Comparison of ENCODE assay signal across 1 cellular context in the genomic region with DNA sequence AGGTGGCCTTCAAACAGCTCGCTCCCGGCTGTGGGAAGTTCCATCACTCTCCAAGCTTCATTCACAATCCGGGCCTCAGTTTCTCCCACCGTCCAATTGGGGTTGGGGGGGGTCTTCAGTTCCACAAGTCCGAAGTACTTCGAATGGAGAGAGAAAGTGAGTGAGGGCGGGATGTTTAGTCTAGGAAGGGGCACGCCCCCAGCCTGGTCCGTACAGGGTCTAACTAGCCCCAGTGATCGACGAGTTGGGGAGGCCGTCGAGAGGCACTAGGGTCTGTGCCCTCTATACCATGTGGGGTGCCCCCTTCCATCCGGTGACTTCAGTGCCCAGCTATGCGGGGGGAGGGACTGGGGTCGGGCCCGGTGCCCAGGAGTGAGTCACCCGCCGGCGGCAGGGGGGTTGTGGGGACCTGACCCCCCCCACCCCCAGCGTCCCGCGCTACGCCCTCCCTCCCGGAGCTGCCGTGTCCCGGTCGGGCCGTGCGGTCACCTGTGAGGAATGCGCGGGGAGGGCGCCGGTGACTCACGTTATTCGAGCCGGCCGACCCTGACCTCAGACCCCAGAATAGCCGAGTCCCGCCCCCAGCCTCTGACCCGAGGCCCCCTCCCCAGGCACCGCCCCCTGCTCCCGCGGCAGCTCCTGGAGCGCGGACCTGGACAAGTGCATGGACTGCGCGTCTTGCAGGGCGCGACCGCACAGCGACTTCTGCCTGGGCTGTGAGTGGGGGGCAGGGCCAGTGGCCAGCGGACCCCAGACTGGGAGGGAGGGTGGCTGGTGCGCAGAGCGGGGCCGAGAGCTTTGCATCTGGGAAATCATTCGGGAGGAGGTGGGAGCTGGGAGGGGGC.
TF ChIP-seq lines count a peak whose summit lies in the region.

No MANE protein-coding gene starts in this region.

TF ChIP-seq in K562, 482 proteins besides CTCF, POLR2A, EP300 and RAD21 (continued from another document):
- peak; percentile 8; the same call in 1 of the 2 replicates for TF ChIP-seq GABPB1 (CRISPR knock-in tag; IDR thresholded peaks at IDR 0.05)
- peak; percentile 30 for TF ChIP-seq ZFX (CRISPR knock-in tag; IDR thresholded peaks at IDR 0.05)
- TF ChIP-seq, protein P1, sequence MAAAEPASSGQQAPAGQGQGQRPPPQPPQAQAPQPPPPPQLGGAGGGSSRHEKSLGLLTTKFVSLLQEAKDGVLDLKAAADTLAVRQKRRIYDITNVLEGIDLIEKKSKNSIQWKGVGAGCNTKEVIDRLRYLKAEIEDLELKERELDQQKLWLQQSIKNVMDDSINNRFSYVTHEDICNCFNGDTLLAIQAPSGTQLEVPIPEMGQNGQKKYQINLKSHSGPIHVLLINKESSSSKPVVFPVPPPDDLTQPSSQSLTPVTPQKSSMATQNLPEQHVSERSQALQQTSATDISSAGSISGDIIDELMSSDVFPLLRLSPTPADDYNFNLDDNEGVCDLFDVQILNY (CRISPR knock-in tag; IDR thresholded peaks at IDR 0.05), result no peak
- TF ChIP-seq NONO (IDR thresholded peaks at IDR 0.05; ENCODE audit: low read depth in 2 of 2, low read length in 1 of 2), result no peak
- TF ChIP-seq CTBP1 (IDR thresholded peaks at IDR 0.05; ENCODE audit: borderline replicate concordance), result no peak
- TF ChIP-seq, protein P2, sequence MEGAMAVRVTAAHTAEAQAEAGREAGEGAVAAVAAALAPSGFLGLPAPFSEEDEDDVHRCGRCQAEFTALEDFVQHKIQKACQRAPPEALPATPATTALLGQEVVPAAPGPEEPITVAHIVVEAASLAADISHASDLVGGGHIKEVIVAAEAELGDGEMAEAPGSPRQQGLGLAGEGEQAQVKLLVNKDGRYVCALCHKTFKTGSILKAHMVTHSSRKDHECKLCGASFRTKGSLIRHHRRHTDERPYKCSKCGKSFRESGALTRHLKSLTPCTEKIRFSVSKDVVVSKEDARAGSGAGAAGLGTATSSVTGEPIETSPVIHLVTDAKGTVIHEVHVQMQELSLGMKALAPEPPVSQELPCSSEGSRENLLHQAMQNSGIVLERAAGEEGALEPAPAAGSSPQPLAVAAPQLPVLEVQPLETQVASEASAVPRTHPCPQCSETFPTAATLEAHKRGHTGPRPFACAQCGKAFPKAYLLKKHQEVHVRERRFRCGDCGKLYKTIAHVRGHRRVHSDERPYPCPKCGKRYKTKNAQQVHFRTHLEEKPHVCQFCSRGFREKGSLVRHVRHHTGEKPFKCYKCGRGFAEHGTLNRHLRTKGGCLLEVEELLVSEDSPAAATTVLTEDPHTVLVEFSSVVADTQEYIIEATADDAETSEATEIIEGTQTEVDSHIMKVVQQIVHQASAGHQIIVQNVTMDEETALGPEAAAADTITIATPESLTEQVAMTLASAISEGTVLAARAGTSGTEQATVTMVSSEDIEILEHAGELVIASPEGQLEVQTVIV (CRISPR knock-in tag; IDR thresholded peaks at IDR 0.05; ENCODE audit: borderline replicate concordance), result no peak
- TF ChIP-seq, protein P3, sequence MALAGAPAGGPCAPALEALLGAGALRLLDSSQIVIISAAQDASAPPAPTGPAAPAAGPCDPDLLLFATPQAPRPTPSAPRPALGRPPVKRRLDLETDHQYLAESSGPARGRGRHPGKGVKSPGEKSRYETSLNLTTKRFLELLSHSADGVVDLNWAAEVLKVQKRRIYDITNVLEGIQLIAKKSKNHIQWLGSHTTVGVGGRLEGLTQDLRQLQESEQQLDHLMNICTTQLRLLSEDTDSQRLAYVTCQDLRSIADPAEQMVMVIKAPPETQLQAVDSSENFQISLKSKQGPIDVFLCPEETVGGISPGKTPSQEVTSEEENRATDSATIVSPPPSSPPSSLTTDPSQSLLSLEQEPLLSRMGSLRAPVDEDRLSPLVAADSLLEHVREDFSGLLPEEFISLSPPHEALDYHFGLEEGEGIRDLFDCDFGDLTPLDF (CRISPR knock-in tag; IDR thresholded peaks at IDR 0.05), result no peak
- no peak for TF ChIP-seq TAF1 (IDR thresholded peaks at IDR 0.05; ENCODE audit: control insufficient read depth, extremely low read depth, insufficient read depth, low read length, severe bottlenecking)
- TF ChIP-seq CBX2 (IDR thresholded peaks at IDR 0.05; ENCODE audit: insufficient read depth, low read length, poor library complexity, severe bottlenecking), result no peak
- TF ChIP-seq SMAD1 (IDR thresholded peaks at IDR 0.05; ENCODE audit: low read depth, low read length, partially characterized antibody), result peak; percentile 19
- TF ChIP-seq ZNF780A (CRISPR knock-in tag; IDR thresholded peaks at IDR 0.05), result no peak
- TF ChIP-seq, protein P4, sequence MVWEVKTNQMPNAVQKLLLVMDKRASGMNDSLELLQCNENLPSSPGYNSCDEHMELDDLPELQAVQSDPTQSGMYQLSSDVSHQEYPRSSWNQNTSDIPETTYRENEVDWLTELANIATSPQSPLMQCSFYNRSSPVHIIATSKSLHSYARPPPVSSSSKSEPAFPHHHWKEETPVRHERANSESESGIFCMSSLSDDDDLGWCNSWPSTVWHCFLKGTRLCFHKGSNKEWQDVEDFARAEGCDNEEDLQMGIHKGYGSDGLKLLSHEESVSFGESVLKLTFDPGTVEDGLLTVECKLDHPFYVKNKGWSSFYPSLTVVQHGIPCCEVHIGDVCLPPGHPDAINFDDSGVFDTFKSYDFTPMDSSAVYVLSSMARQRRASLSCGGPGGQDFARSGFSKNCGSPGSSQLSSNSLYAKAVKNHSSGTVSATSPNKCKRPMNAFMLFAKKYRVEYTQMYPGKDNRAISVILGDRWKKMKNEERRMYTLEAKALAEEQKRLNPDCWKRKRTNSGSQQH (CRISPR knock-in tag; IDR thresholded peaks at IDR 0.05), result peak; percentile 77; the same call in 1 of the 2 replicates
- no peak for TF ChIP-seq ZNF23 (CRISPR knock-in tag; IDR thresholded peaks at IDR 0.05)
- TF ChIP-seq ZC3H4 (CRISPR knock-in tag; IDR thresholded peaks at IDR 0.05; ENCODE audit: borderline replicate concordance), result peak; percentile 88
- TF ChIP-seq HNRNPLL (IDR thresholded peaks at IDR 0.05; ENCODE audit: low read depth, low read length, poor library complexity, severe bottlenecking), result no peak
- TF ChIP-seq MEIS2 (IDR thresholded peaks at IDR 0.05; ENCODE audit: partially characterized antibody), result no peak
- no peak for TF ChIP-seq HOXB6 (CRISPR knock-in tag; IDR thresholded peaks at IDR 0.05; ENCODE audit: borderline replicate concordance)
- TF ChIP-seq EZH2 (IDR thresholded peaks at IDR 0.05; ENCODE audit: borderline replicate concordance, low read depth, low read length), result no peak
- TF ChIP-seq ESRRB (CRISPR knock-in tag; IDR thresholded peaks at IDR 0.05; ENCODE audit: borderline replicate concordance), result no peak
- no peak; the same call in 1 of the 2 replicates for TF ChIP-seq CXXC5 (CRISPR knock-in tag; IDR thresholded peaks at IDR 0.05)
- TF ChIP-seq, protein P5, sequence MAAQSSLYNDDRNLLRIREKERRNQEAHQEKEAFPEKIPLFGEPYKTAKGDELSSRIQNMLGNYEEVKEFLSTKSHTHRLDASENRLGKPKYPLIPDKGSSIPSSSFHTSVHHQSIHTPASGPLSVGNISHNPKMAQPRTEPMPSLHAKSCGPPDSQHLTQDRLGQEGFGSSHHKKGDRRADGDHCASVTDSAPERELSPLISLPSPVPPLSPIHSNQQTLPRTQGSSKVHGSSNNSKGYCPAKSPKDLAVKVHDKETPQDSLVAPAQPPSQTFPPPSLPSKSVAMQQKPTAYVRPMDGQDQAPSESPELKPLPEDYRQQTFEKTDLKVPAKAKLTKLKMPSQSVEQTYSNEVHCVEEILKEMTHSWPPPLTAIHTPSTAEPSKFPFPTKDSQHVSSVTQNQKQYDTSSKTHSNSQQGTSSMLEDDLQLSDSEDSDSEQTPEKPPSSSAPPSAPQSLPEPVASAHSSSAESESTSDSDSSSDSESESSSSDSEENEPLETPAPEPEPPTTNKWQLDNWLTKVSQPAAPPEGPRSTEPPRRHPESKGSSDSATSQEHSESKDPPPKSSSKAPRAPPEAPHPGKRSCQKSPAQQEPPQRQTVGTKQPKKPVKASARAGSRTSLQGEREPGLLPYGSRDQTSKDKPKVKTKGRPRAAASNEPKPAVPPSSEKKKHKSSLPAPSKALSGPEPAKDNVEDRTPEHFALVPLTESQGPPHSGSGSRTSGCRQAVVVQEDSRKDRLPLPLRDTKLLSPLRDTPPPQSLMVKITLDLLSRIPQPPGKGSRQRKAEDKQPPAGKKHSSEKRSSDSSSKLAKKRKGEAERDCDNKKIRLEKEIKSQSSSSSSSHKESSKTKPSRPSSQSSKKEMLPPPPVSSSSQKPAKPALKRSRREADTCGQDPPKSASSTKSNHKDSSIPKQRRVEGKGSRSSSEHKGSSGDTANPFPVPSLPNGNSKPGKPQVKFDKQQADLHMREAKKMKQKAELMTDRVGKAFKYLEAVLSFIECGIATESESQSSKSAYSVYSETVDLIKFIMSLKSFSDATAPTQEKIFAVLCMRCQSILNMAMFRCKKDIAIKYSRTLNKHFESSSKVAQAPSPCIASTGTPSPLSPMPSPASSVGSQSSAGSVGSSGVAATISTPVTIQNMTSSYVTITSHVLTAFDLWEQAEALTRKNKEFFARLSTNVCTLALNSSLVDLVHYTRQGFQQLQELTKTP (IDR thresholded peaks at IDR 0.05; ENCODE audit: low read depth in 1 of 2, partially characterized antibody in 2 of 2), result peak in 1 of 2 experiments; percentile 17
- no peak for TF ChIP-seq MTA2 (IDR thresholded peaks at IDR 0.05; ENCODE audit: low read depth)
- TF ChIP-seq, protein P6, sequence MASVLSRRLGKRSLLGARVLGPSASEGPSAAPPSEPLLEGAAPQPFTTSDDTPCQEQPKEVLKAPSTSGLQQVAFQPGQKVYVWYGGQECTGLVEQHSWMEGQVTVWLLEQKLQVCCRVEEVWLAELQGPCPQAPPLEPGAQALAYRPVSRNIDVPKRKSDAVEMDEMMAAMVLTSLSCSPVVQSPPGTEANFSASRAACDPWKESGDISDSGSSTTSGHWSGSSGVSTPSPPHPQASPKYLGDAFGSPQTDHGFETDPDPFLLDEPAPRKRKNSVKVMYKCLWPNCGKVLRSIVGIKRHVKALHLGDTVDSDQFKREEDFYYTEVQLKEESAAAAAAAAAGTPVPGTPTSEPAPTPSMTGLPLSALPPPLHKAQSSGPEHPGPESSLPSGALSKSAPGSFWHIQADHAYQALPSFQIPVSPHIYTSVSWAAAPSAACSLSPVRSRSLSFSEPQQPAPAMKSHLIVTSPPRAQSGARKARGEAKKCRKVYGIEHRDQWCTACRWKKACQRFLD (CRISPR knock-in tag; IDR thresholded peaks at IDR 0.05), result 0 out of 2 replicates have a peak, but pooled peaks have one; percentile 43
- TF ChIP-seq ZNF12 (CRISPR knock-in tag; IDR thresholded peaks at IDR 0.05), result no peak
- TF ChIP-seq ZNF282 (CRISPR knock-in tag; IDR thresholded peaks at IDR 0.05), result 0 out of 2 replicates have a peak, but pooled peaks have one; percentile 6
- TF ChIP-seq MECOM (CRISPR knock-in tag; IDR thresholded peaks at IDR 0.05), result no peak
